In genomic region chr16:70740919-70741778, GRCh38 we compare ENCODE assay signal across 9 cellular contexts. TPM values are rescaled to one million over a fixed set of nuclear protein-coding genes. Genes with fewer than 3 reads are reported as not detected.
DNase-seq lines count a peak whose midpoint lies in the region; ATAC-seq, FAIRE-seq and TF ChIP-seq lines count a peak whose summit lies in the region.
"Had no signal": no experiment of that assay in that cellular context is flagged by ENCODE, and none has a peak within 500 bp of the region (broad histone marks: within the 10 kb centered on the region; RNA-seq: fewer than 3 reads in every experiment).

No MANE protein-coding gene starts in this region.

- H3K9ac ChIP-seq in kidney (ENCODE audit: low read length in 2 of 2), result peak overlapping the region in 1 of 2 donors; percentile 40

- H3K27ac Mint-ChIP-seq in activated naive CD4-positive, alpha-beta T cell treated with anti-CD3 and anti-CD28 coated beads for 36 hours, result peak overlapping the region; percentile 85
- peak overlapping the region; percentile 55 for H3K27ac Mint-ChIP-seq in activated CD8-positive, alpha-beta T cell treated with anti-CD3 and anti-CD28 coated beads, Interleukin-2, amount 10 ng/mL, durations not matched to agents 7 days and 5 days

- H3K27ac ChIP-seq in kidney (ENCODE audit: low read depth in 2 of 2, low read length in 2 of 2) (peak overlapping the region; percentile 34 to 62), suprapubic skin (peak overlapping the region; percentile 28)
- no peak overlapping the region for H3K27ac ChIP-seq in effector memory CD4-positive, alpha-beta T cell (ENCODE audit: insufficient read depth, low read length, poor library complexity, severe bottlenecking)

- no peak for ATAC-seq in activated CD8-positive, alpha-beta T cell treated with anti-CD3 and anti-CD28 coated beads, Interleukin-2, amount 10 ng/mL, durations not matched to agents 7 days and 5 days
- ATAC-seq in esophagus mucosa, result no peak

- 60% methylated on average over 12 of the region's 20 CpGs for WGBS in suprapubic skin

- TF ChIP-seq EP300 in suprapubic skin (IDR thresholded peaks at IDR 0.05), result no peak

- TF ChIP-seq CTCF in kidney (IDR thresholded peaks at IDR 0.05; ENCODE audit: borderline replicate concordance, extremely low read depth, insufficient read depth) (no peak), suprapubic skin (IDR thresholded peaks at IDR 0.05) (no peak)

- H3K36me3 ChIP-seq in kidney (ENCODE audit: control insufficient read depth in 1 of 2, insufficient read depth in 2 of 2, low read length in 2 of 2) (peaks cover 2 to 4% of the 10 kb centered on the region in 2 donors), suprapubic skin (peaks cover 31% of the 10 kb centered on the region)
- H3K36me3 ChIP-seq in effector memory CD4-positive, alpha-beta T cell (ENCODE audit: control insufficient read depth, insufficient read depth, low read length), result peaks cover 34% of the 10 kb centered on the region

- no peak for FAIRE-seq in kidney (lab: Jason Lieb, UNC)

- peaks cover 3% of the 10 kb centered on the region for H3K9me3 Mint-ChIP-seq in activated naive CD4-positive, alpha-beta T cell treated with anti-CD3 and anti-CD28 coated beads for 36 hours
- peaks cover 4% of the 10 kb centered on the region for H3K9me3 Mint-ChIP-seq in activated CD8-positive, alpha-beta T cell treated with anti-CD3 and anti-CD28 coated beads, Interleukin-2, amount 10 ng/mL, durations not matched to agents 7 days and 5 days (ENCODE audit: insufficient read depth)

- no peak overlapping the region for H3K4me3 Mint-ChIP-seq in activated naive CD4-positive, alpha-beta T cell treated with anti-CD3 and anti-CD28 coated beads for 36 hours
- no peak overlapping the region for H3K4me3 Mint-ChIP-seq in activated CD8-positive, alpha-beta T cell treated with anti-CD3 and anti-CD28 coated beads, Interleukin-2, amount 10 ng/mL, durations not matched to agents 7 days and 5 days

- CTCF ChIA-PET in activated naive CD4-positive, alpha-beta T cell treated with anti-CD3 and anti-CD28 coated beads for 36 hours (lab: Charles Lee), result no interaction called here
- CTCF ChIA-PET in activated CD8-positive, alpha-beta T cell treated with anti-CD3 and anti-CD28 coated beads, Interleukin-2, amount 10 ng/mL, durations not matched to agents 7 days and 5 days (lab: Charles Lee), result interaction anchor here (0.9 to 1.4 kb wide), 3 partner anchors 11 to 30 kb away, joined by 3 to 4 read pairs (median 3); no protein-coding TSS in a partner anchor

- H3K36me3 Mint-ChIP-seq in activated naive CD4-positive, alpha-beta T cell treated with anti-CD3 and anti-CD28 coated beads for 36 hours (ENCODE audit: low read depth), result peaks cover 22% of the 10 kb centered on the region
- peaks cover 39% of the 10 kb centered on the region for H3K36me3 Mint-ChIP-seq in activated CD8-positive, alpha-beta T cell treated with anti-CD3 and anti-CD28 coated beads, Interleukin-2, amount 10 ng/mL, durations not matched to agents 7 days and 5 days (ENCODE audit: low read depth)

- H3K27me3 ChIP-seq in suprapubic skin, result no peaks in the 10 kb centered on the region
- no peaks in the 10 kb centered on the region for H3K27me3 ChIP-seq in effector memory CD4-positive, alpha-beta T cell (replicated peaks; ENCODE audit: control insufficient read depth, insufficient read depth, low read length, poor library complexity, severe bottlenecking)

- H3K4me3 ChIP-seq in kidney (ENCODE audit: low read length in 2 of 2), result no peak overlapping the region
- H3K4me3 ChIP-seq in suprapubic skin, result no peak overlapping the region
- H3K4me3 ChIP-seq in effector memory CD4-positive, alpha-beta T cell (ENCODE audit: insufficient read depth, low read depth, low read length, poor library complexity, severe bottlenecking), result no peak overlapping the region

- no peak for TF ChIP-seq POLR2A in suprapubic skin (IDR thresholded peaks at IDR 0.05)

- DNase-seq in activated naive CD4-positive, alpha-beta T cell treated with anti-CD3 and anti-CD28 coated beads for 36 hours, result peak; percentile 75
- no peak for DNase-seq in activated naive CD4-positive, alpha-beta T cell treated with anti-CD3 and anti-CD28 coated beads, Interleukin-2, amount 50 U/mL, for 16 hours
- DNase-seq in activated CD8-positive, alpha-beta T cell treated with anti-CD3 and anti-CD28 coated beads, Interleukin-2, amount 10 ng/mL, durations not matched to agents 7 days and 5 days, result no peak
- no peak for DNase-seq in kidney
- DNase-seq in suprapubic skin (ENCODE audit: low spot score in 2 of 2), result no peak
- no peak for DNase-seq in GM19238 (ENCODE audit: insufficient read length, low spot score)
- DNase-seq in effector memory CD4-positive, alpha-beta T cell, result no peak
- DNase-seq: DMS53 had no signal

- H3K4me1 ChIP-seq in kidney (ENCODE audit: control insufficient read depth in 1 of 2, insufficient read depth in 1 of 2, low read depth in 1 of 2, low read length in 2 of 2) (peaks cover 33 to 39% of the 10 kb centered on the region in 2 donors), suprapubic skin (peaks cover 63% of the 10 kb centered on the region)
- H3K4me1 ChIP-seq in effector memory CD4-positive, alpha-beta T cell (ENCODE audit: control insufficient read depth, insufficient read depth, low read length, poor library complexity, severe bottlenecking), result peaks cover 13% of the 10 kb centered on the region

- intact Hi-C loops in activated naive CD4-positive, alpha-beta T cell treated with anti-CD3 and anti-CD28 coated beads for 36 hours (cut with micrococcal nuclease), result no loop called here
- intact Hi-C loops in kidney (cut with DNase I), result no loop called here

- peaks cover 61% of the 10 kb centered on the region for H3K4me1 Mint-ChIP-seq in activated naive CD4-positive, alpha-beta T cell treated with anti-CD3 and anti-CD28 coated beads for 36 hours (ENCODE audit: low read depth)
- peaks cover 72% of the 10 kb centered on the region for H3K4me1 Mint-ChIP-seq in activated CD8-positive, alpha-beta T cell treated with anti-CD3 and anti-CD28 coated beads, Interleukin-2, amount 10 ng/mL, durations not matched to agents 7 days and 5 days (ENCODE audit: low read depth)

- POLR2A ChIA-PET in activated CD8-positive, alpha-beta T cell treated with anti-CD3 and anti-CD28 coated beads, Interleukin-2, amount 10 ng/mL, durations not matched to agents 7 days and 5 days (lab: Charles Lee), result no interaction called here

- H3K27me3 Mint-ChIP-seq in activated naive CD4-positive, alpha-beta T cell treated with anti-CD3 and anti-CD28 coated beads for 36 hours (ENCODE audit: low read depth), result no peaks in the 10 kb centered on the region
- H3K27me3 Mint-ChIP-seq in activated CD8-positive, alpha-beta T cell treated with anti-CD3 and anti-CD28 coated beads, Interleukin-2, amount 10 ng/mL, durations not matched to agents 7 days and 5 days (ENCODE audit: low read depth), result no peaks in the 10 kb centered on the region

- H3K9me3 ChIP-seq in kidney (ENCODE audit: control insufficient read depth in 1 of 2, low read length in 2 of 2), result no peaks in the 10 kb centered on the region
- no peaks in the 10 kb centered on the region for H3K9me3 ChIP-seq in suprapubic skin
- no peaks in the 10 kb centered on the region for H3K9me3 ChIP-seq in effector memory CD4-positive, alpha-beta T cell (ENCODE audit: control insufficient read depth, low read length)

RNA-seq across cellular contexts. Expression of gene MTSS2, which starts 55.3 kb away (rescaled TPM):
- 1 to 10 TPM; 2.0 TPM for total RNA-seq in activated naive CD4-positive, alpha-beta T cell treated with anti-CD3 and anti-CD28 coated beads for 36 hours
- total RNA-seq in activated CD8-positive, alpha-beta T cell treated with anti-CD3 and anti-CD28 coated beads, Interleukin-2, amount 10 ng/mL, durations not matched to agents 7 days and 5 days, result 1 to 10 TPM; 5.7 to 6.0 TPM
- total RNA-seq in kidney, result 33.0 TPM
- polyA plus RNA-seq in kidney (ENCODE audit: insufficient read depth, low read depth, low replicate concordance), result 19.2 TPM
- total RNA-seq in suprapubic skin, result 10 to 100 TPM; 30.1 to 58.7 (median 42.6) TPM
- total RNA-seq in esophagus mucosa, result 32.8 TPM

RNA-seq across cellular contexts. Expression of gene VAC14, which starts 59.8 kb away (rescaled TPM):
- total RNA-seq in activated naive CD4-positive, alpha-beta T cell treated with anti-CD3 and anti-CD28 coated beads for 36 hours, result 10 to 100 TPM; 19.6 to 20.6 TPM
- 10 to 100 TPM; 35.2 to 37.9 TPM for total RNA-seq in activated CD8-positive, alpha-beta T cell treated with anti-CD3 and anti-CD28 coated beads, Interleukin-2, amount 10 ng/mL, durations not matched to agents 7 days and 5 days
- 36.8 TPM for total RNA-seq in kidney
- 41.9 TPM for polyA plus RNA-seq in kidney (ENCODE audit: insufficient read depth, low read depth, low replicate concordance)
- 10 to 100 TPM; 39.5 to 65.5 (median 45.4) TPM for total RNA-seq in suprapubic skin
- 22.0 TPM for total RNA-seq in esophagus mucosa
